ENCODE assay signal across 8 cellular contexts in genomic region chr5:140710899-140711552, GRCh38. TPM values are rescaled to one million over a fixed set of nuclear protein-coding genes. Genes with fewer than 3 reads are reported as not detected.
A peak's percentile ranks its signal among the peaks of the same experiment; 100 is the strongest.
DNase-seq lines count a peak whose midpoint lies in the region; ATAC-seq and TF ChIP-seq lines count a peak whose summit lies in the region.

No MANE protein-coding gene starts in this region.

- peak overlapping the region; percentile 68 for H3K9ac ChIP-seq in OCI-LY3 (ENCODE audit: low read length)

- H3K4me3 ChIP-seq in CD8-positive, alpha-beta memory T cell (ENCODE audit: low read length), result peak overlapping the region; percentile 100
- H3K4me3 ChIP-seq in OCI-LY3 (ENCODE audit: low read length) (peak overlapping the region; percentile 96), mucosa of descending colon (peak overlapping the region; percentile 23)

- peaks cover 0 to 8% of the 10 kb centered on the region in 2 donors for H3K27me3 Mint-ChIP-seq in CD8-positive, alpha-beta memory T cell

- intact Hi-C loops in mucosa of descending colon (cut with DNase I, micrococcal nuclease), result loop anchor here in 1 of 2 donors (10.0 kb wide), 1 partner anchor 346 kb away; the partner anchor contains the start of gene SLC4A9

- H2AFZ ChIP-seq in OCI-LY3 (ENCODE audit: low read depth, low read length), result peak overlapping the region; percentile 84

- H4K20me1 ChIP-seq in OCI-LY3 (ENCODE audit: insufficient read depth, low read length), result no peaks in the 10 kb centered on the region

- CTCF ChIA-PET in CD8-positive, alpha-beta memory T cell (lab: Charles Lee), result interaction anchor here (0.7 to 2.3 kb wide), 13 partner anchors 9 to 349 kb away, joined by 3 to 14 read pairs (median 5); partner anchors contain the start of genes ANKHD1, HARS1, HARS2 and TMCO6

- no peaks in the 10 kb centered on the region for H3K79me2 ChIP-seq in OCI-LY3 (ENCODE audit: low read length)

- H3K27ac Mint-ChIP-seq in CD8-positive, alpha-beta memory T cell, result peak overlapping the region; percentile 97 to 99 (median 99)

- H3K4me1 Mint-ChIP-seq in CD8-positive, alpha-beta memory T cell, result peaks cover 19 to 25% (median 21%) of the 10 kb centered on the region in 3 donors

- peaks cover 0 to 6% (median 0%) of the 10 kb centered on the region in 5 donors for H3K9me3 Mint-ChIP-seq in CD8-positive, alpha-beta memory T cell

- no peaks in the 10 kb centered on the region for H3K9me3 ChIP-seq in CD8-positive, alpha-beta memory T cell (ENCODE audit: low read length)
- no peaks in the 10 kb centered on the region for H3K9me3 ChIP-seq in OCI-LY3 (ENCODE audit: insufficient read depth, low read length)
- H3K9me3 ChIP-seq in mucosa of descending colon, result no peaks in the 10 kb centered on the region

- H3K4me2 ChIP-seq in OCI-LY3 (ENCODE audit: low read length), result peak overlapping the region; percentile 84

- H3K4me1 ChIP-seq in CD8-positive, alpha-beta memory T cell (ENCODE audit: insufficient read depth, low read length), result peaks cover 9% of the 10 kb centered on the region
- H3K4me1 ChIP-seq in OCI-LY3 (ENCODE audit: low read length) (no peaks in the 10 kb centered on the region; the same call in 1 of the 2 replicates), mucosa of descending colon (ENCODE audit: low read depth) (no peaks in the 10 kb centered on the region)

- DNase-seq in CD8-positive, alpha-beta memory T cell, result peak; percentile 63 to 92 (median 90)
- DNase-seq in HT1080 (ENCODE audit: low read depth), result peak; percentile 99
- DNase-seq in activated T-cell treated with anti-CD3 and anti-CD28 coated beads for 48 hours (ENCODE audit: low read depth), result peak; percentile 84
- DNase-seq in epithelial cell of prostate (ENCODE audit: low read depth, low spot score), result peak; percentile 89
- peak; percentile 88 to 92 (median 88) for DNase-seq in mucosa of descending colon
- DNase-seq in stimulated activated CD8-positive, alpha-beta memory T cell treated with anti-CD3 and anti-CD28 coated beads, Interleukin-2, amount 100 ng/mL, for 48 hours (ENCODE audit: low read depth in 2 of 2), result peak; percentile 64 to 80

- no peak for TF ChIP-seq CTCF in OCI-LY3 (IDR thresholded peaks at IDR 0.05; ENCODE audit: low read depth, low read length)
- TF ChIP-seq CTCF in mucosa of descending colon (IDR thresholded peaks at IDR 0.05), result peak; percentile 2

- ATAC-seq in GM21381 (IDR thresholded peaks at IDR 0.05; ENCODE audit: unreplicated experiment) (peak; percentile 87), mucosa of descending colon (peak; percentile 92)

- no peaks in the 10 kb centered on the region for H3K27me3 ChIP-seq in CD8-positive, alpha-beta memory T cell (ENCODE audit: insufficient read depth, low read length, poor library complexity, severe bottlenecking)
- no peaks in the 10 kb centered on the region for H3K27me3 ChIP-seq in OCI-LY3 (ENCODE audit: low read depth, low read length)

- H3K27ac ChIP-seq in CD8-positive, alpha-beta memory T cell (ENCODE audit: low read depth, low read length), result peak overlapping the region; percentile 97
- H3K27ac ChIP-seq in OCI-LY3 (ENCODE audit: low read length), result peak overlapping the region; percentile 79
- peak overlapping the region; percentile 78 for H3K27ac ChIP-seq in epithelial cell of prostate

- H3K36me3 Mint-ChIP-seq in CD8-positive, alpha-beta memory T cell, result peaks cover 0 to 23% (median 5%) of the 10 kb centered on the region in 3 donors

- peaks cover 4% of the 10 kb centered on the region for H3K36me3 ChIP-seq in CD8-positive, alpha-beta memory T cell (ENCODE audit: insufficient read depth, low read length)
- peaks cover 5% of the 10 kb centered on the region for H3K36me3 ChIP-seq in OCI-LY3 (replicated peaks; ENCODE audit: low read depth, low read length)
- H3K36me3 ChIP-seq in mucosa of descending colon (ENCODE audit: low read depth), result no peaks in the 10 kb centered on the region

- POLR2A ChIA-PET in CD8-positive, alpha-beta memory T cell (lab: Charles Lee), result interaction anchor here (0.6 to 2.2 kb wide), 8 partner anchors 10 to 1147 kb away, joined by 3 to 12 read pairs (median 6); partner anchors contain the start of genes ANKHD1, HARS1, HARS2 and IK

- peak overlapping the region; percentile 92 to 100 (median 99) for H3K4me3 Mint-ChIP-seq in CD8-positive, alpha-beta memory T cell

RNA-seq across cellular contexts. Expression of gene ZMAT2, which starts 10.8 kb away (rescaled TPM):
- 10 to 100 TPM; 71.2 to 75.2 TPM for total RNA-seq in CD8-positive, alpha-beta memory T cell
- 81.7 TPM for polyA plus RNA-seq in CD8-positive, alpha-beta memory T cell
- total RNA-seq in HT1080 (2014; rRNA removed; shearing (Covaris generic)), result 22.9 and 24.3 TPM in 2 replicates
- polyA plus RNA-seq in HT1080 (2015; cell fraction: cytosol; rRNA removed), result 39.0 and 39.5 TPM in 2 replicates
- 31.4 and 35.6 TPM in 2 replicates for polyA plus RNA-seq in HT1080 (2015; cell fraction: nucleus; rRNA removed)
- 10 to 100 TPM; 43.8 to 59.7 (median 45.9) TPM for total RNA-seq in mucosa of descending colon

RNA-seq across cellular contexts. Expression of gene HARS2, which starts 19.8 kb away (rescaled TPM):
- 10 to 100 TPM; 26.4 to 29.4 TPM for total RNA-seq in CD8-positive, alpha-beta memory T cell
- 21.0 TPM for polyA plus RNA-seq in CD8-positive, alpha-beta memory T cell
- 34.6 and 39.3 TPM in 2 replicates for total RNA-seq in HT1080 (2014; rRNA removed; shearing (Covaris generic))
- 34.3 and 35.4 TPM in 2 replicates for polyA plus RNA-seq in HT1080 (2015; cell fraction: cytosol; rRNA removed)
- 80.3 and 85.9 TPM in 2 replicates for polyA plus RNA-seq in HT1080 (2015; cell fraction: nucleus; rRNA removed)
- 10 to 100 TPM; 28.9 to 43.3 (median 39.6) TPM for total RNA-seq in mucosa of descending colon

RNA-seq across cellular contexts. Expression of gene HARS1, which starts 19.9 kb away (rescaled TPM):
- total RNA-seq in CD8-positive, alpha-beta memory T cell, result 100 to 1,000 TPM in 1 of 2 experiments, 10 to 100 TPM in 1; 97.4 to 104 TPM
- polyA plus RNA-seq in CD8-positive, alpha-beta memory T cell, result 63.6 TPM
- total RNA-seq in HT1080 (2014; rRNA removed; shearing (Covaris generic)), result 116 and 121 TPM in 2 replicates
- 87.0 and 88.8 TPM in 2 replicates for polyA plus RNA-seq in HT1080 (2015; cell fraction: cytosol; rRNA removed)
- polyA plus RNA-seq in HT1080 (2015; cell fraction: nucleus; rRNA removed), result 151 and 163 TPM in 2 replicates
- 10 to 100 TPM; 44.5 to 58.3 (median 56.4) TPM for total RNA-seq in mucosa of descending colon

RNA-seq across cellular contexts. Expression of gene DND1, which starts 37.6 kb away (rescaled TPM):
- total RNA-seq in CD8-positive, alpha-beta memory T cell, result 1 to 10 TPM; 2.3 to 2.9 TPM
- polyA plus RNA-seq in CD8-positive, alpha-beta memory T cell, result not detected
- 1.8 and 2.8 TPM in 2 replicates for total RNA-seq in HT1080 (2014; rRNA removed; shearing (Covaris generic))
- polyA plus RNA-seq in HT1080 (2015; cell fraction: cytosol; rRNA removed), result 0.54 and 0.84 TPM in 2 replicates
- polyA plus RNA-seq in HT1080 (2015; cell fraction: nucleus; rRNA removed), result 9.2 and 9.7 TPM in 2 replicates
- total RNA-seq in mucosa of descending colon, result 1 to 10 TPM in 2 of 3 donors, under 1 TPM in 1; 0.95 to 1.6 (median 1.1) TPM

RNA-seq across cellular contexts. Expression of gene WDR55, which starts 46.3 kb away (rescaled TPM):
- total RNA-seq in CD8-positive, alpha-beta memory T cell, result 10 to 100 TPM; 40.1 to 40.7 TPM
- 17.3 TPM for polyA plus RNA-seq in CD8-positive, alpha-beta memory T cell
- 29.4 and 41.4 TPM in 2 replicates for total RNA-seq in HT1080 (2014; rRNA removed; shearing (Covaris generic))
- 27.1 and 27.6 TPM in 2 replicates for polyA plus RNA-seq in HT1080 (2015; cell fraction: cytosol; rRNA removed)
- 47.2 and 54.2 TPM in 2 replicates for polyA plus RNA-seq in HT1080 (2015; cell fraction: nucleus; rRNA removed)
- total RNA-seq in mucosa of descending colon, result 10 to 100 TPM; 32.3 to 42.3 (median 42.2) TPM

Comparison
In these comparisons a context has a peak if more than half of its experiments do, and no peak if none do; other contexts are left out.
1. Peak in every context shown above with its lines: DNase-seq, ATAC-seq, H3K4me3 ChIP-seq and H3K27ac ChIP-seq.
2. H3K4me3 ChIP-seq: peak in every context shown above with its lines; median percentile 100 in CD8-positive, alpha-beta memory T cell; 96 in OCI-LY3; 23 in mucosa of descending colon.